In the genomic region with DNA sequence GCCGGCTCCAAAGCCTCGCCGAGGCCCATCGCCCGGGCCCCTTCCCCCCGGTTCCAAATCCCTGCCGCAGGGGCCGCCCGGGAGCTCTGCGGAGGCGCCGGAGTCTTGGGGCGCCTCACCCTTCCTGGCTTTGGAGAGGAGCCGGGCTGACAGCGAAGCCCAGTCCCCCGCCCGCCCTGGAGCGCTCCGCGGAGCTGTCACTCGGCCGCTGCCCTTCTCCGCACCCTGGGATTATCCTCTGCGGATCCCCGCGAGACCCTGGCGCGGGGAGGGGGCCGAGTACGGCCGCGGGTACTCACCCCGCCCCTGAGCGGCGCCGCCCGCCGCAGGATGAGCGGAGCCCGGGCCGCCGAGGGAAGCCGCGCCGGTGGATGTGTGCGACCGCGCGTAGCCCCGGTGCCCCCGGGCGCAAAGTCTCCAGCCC, we compare ENCODE assay signal across 8 cellular contexts. TPM values are rescaled to one million over a fixed set of nuclear protein-coding genes. Genes with fewer than 3 reads are reported as not detected.
DNase-seq lines count a peak whose midpoint lies in the region; ATAC-seq, FAIRE-seq and TF ChIP-seq lines count a peak whose summit lies in the region.

No MANE protein-coding gene starts in this region.

- peaks cover 0 to 5% (median 1%) of the 10 kb centered on the region in 5 donors for H3K36me3 Mint-ChIP-seq in naive thymus-derived CD4-positive, alpha-beta T cell
- H3K36me3 Mint-ChIP-seq in activated CD4-positive, alpha-beta T cell treated with anti-CD3 and anti-CD28 coated beads for 36 hours (ENCODE audit: low read depth), result no peaks in the 10 kb centered on the region

- H3K79me2 ChIP-seq in fibroblast of lung (ENCODE audit: control insufficient read depth, insufficient read depth, low read length), result no peaks in the 10 kb centered on the region

- H3K27me3 ChIP-seq in fibroblast of lung (ENCODE audit: control insufficient read depth, insufficient read depth, low read length) (peaks cover 19% of the 10 kb centered on the region), pancreas (peaks cover 0 to 13% (median 3%) of the 10 kb centered on the region in 4 donors)
- H3K27me3 ChIP-seq in naive thymus-derived CD4-positive, alpha-beta T cell (ENCODE audit: control insufficient read depth in 2 of 2, insufficient read depth in 2 of 2, low read length in 2 of 2), result peaks cover 0 to 3% of the 10 kb centered on the region in 2 donors

- peak; percentile 10 for DNase-seq in GM12892 (ENCODE audit: insufficient read length)
- DNase-seq in NCI-H345 (lab: John Stamatoyannopoulos, UW), result peak; percentile 58
- DNase-seq in fibroblast of lung (ENCODE audit: low read depth in 2 of 2), result peak; percentile 1 to 19
- DNase-seq in pancreas, result peak in 2 of 6 donors; percentile 62 to 63
- no peak for DNase-seq in naive thymus-derived CD4-positive, alpha-beta T cell
- DNase-seq in NCI-H1105 (lab: John Stamatoyannopoulos, UW), result no peak
- no peak for DNase-seq in activated CD4-positive, alpha-beta T cell treated with anti-CD3 and anti-CD28 coated beads for 36 hours

- peaks cover 0 to 23% (median 12%) of the 10 kb centered on the region in 11 donors for H3K9me3 Mint-ChIP-seq in naive thymus-derived CD4-positive, alpha-beta T cell
- no peaks in the 10 kb centered on the region for H3K9me3 Mint-ChIP-seq in activated CD4-positive, alpha-beta T cell treated with anti-CD3 and anti-CD28 coated beads for 36 hours (ENCODE audit: low read depth)

- H3K4me2 ChIP-seq in fibroblast of lung (ENCODE audit: extremely low read depth, insufficient read depth, low read length), result peak overlapping the region; percentile 25

- FAIRE-seq in GM12892 (lab: Jason Lieb, UNC) (no peak), pancreas (lab: Jason Lieb, UNC) (no peak)

- H3K27ac ChIP-seq in fibroblast of lung (ENCODE audit: insufficient read depth, low read length), result no peak overlapping the region
- H3K27ac ChIP-seq in pancreas, result no peak overlapping the region
- no peak overlapping the region for H3K27ac ChIP-seq in naive thymus-derived CD4-positive, alpha-beta T cell (ENCODE audit: low read depth, low read length)

- peaks cover 0 to 12% (median 0%) of the 10 kb centered on the region in 7 donors for H3K4me1 Mint-ChIP-seq in naive thymus-derived CD4-positive, alpha-beta T cell
- H3K4me1 Mint-ChIP-seq in activated CD4-positive, alpha-beta T cell treated with anti-CD3 and anti-CD28 coated beads for 36 hours, result peaks cover 2% of the 10 kb centered on the region

- H3K4me1 ChIP-seq in fibroblast of lung (ENCODE audit: control insufficient read depth, extremely low read depth, insufficient read depth, low read length), result no peaks in the 10 kb centered on the region
- H3K4me1 ChIP-seq in pancreas, result no peaks in the 10 kb centered on the region
- H3K4me1 ChIP-seq in naive thymus-derived CD4-positive, alpha-beta T cell (ENCODE audit: control insufficient read depth in 2 of 2, insufficient read depth in 2 of 2, low read length in 2 of 2), result no peaks in the 10 kb centered on the region

- H3K27ac Mint-ChIP-seq in naive thymus-derived CD4-positive, alpha-beta T cell, result no peak overlapping the region
- H3K27ac Mint-ChIP-seq in activated CD4-positive, alpha-beta T cell treated with anti-CD3 and anti-CD28 coated beads for 36 hours, result no peak overlapping the region

- H4K20me1 ChIP-seq in fibroblast of lung (ENCODE audit: control insufficient read depth, extremely low read depth, insufficient read depth, low read length), result no peaks in the 10 kb centered on the region

- CTCF ChIA-PET in naive thymus-derived CD4-positive, alpha-beta T cell (lab: Charles Lee), result no interaction called here
- CTCF ChIA-PET in activated CD4-positive, alpha-beta T cell treated with anti-CD3 and anti-CD28 coated beads for 36 hours (lab: Charles Lee), result no interaction called here

- H3K36me3 ChIP-seq in fibroblast of lung (ENCODE audit: control insufficient read depth, insufficient read depth, low read length), result no peaks in the 10 kb centered on the region
- H3K36me3 ChIP-seq in pancreas, result no peaks in the 10 kb centered on the region
- no peaks in the 10 kb centered on the region for H3K36me3 ChIP-seq in naive thymus-derived CD4-positive, alpha-beta T cell (ENCODE audit: control insufficient read depth in 2 of 3, insufficient read depth in 3 of 3, low read length in 3 of 3)

- POLR2A ChIA-PET in naive thymus-derived CD4-positive, alpha-beta T cell (lab: Charles Lee), result no interaction called here
- POLR2A ChIA-PET in activated CD4-positive, alpha-beta T cell treated with anti-CD3 and anti-CD28 coated beads for 36 hours (lab: Charles Lee), result no interaction called here

- H3K4me3 ChIP-seq in fibroblast of lung (replicated peaks in 1 of 4; ENCODE audit: control extremely low read depth in 1 of 4, insufficient read depth in 1 of 4, low read depth in 3 of 4, low read length in 4 of 4) (peak overlapping the region in 2 of 4 experiments; percentile 43 to 44), pancreas (peak overlapping the region; percentile 27 to 53 (median 36))
- H3K4me3 ChIP-seq in naive thymus-derived CD4-positive, alpha-beta T cell (ENCODE audit: low read length), result no peak overlapping the region

- no peaks in the 10 kb centered on the region for H3K9me3 ChIP-seq in fibroblast of lung (ENCODE audit: control insufficient read depth, insufficient read depth, low read depth, low read length)
- no peaks in the 10 kb centered on the region for H3K9me3 ChIP-seq in pancreas
- H3K9me3 ChIP-seq in naive thymus-derived CD4-positive, alpha-beta T cell (ENCODE audit: control insufficient read depth in 2 of 3, low read length in 3 of 3), result no peaks in the 10 kb centered on the region

- ATAC-seq in pancreas (peak; percentile 40 to 69 (median 62)), GM21825 (IDR thresholded peaks at IDR 0.05; ENCODE audit: unreplicated experiment) (no peak)
- ATAC-seq in naive thymus-derived CD4-positive, alpha-beta T cell, result no peak
- ATAC-seq in activated CD4-positive, alpha-beta T cell treated with anti-CD3 and anti-CD28 coated beads for 36 hours, result no peak

- TF ChIP-seq CTCF in fibroblast of lung (conservative IDR thresholded peaks at IDR 0.05 in 1 of 2, IDR thresholded peaks at IDR 0.05 in 1 of 2; ENCODE audit: low read depth in 1 of 2, low read length in 2 of 2) (no peak), pancreas (IDR thresholded peaks at IDR 0.05) (no peak)

- no peak overlapping the region for H3K9ac ChIP-seq in fibroblast of lung (ENCODE audit: insufficient read depth, low read length)

- intact Hi-C loops in pancreas (cut with DNase I), result no loop called here
- intact Hi-C loops in naive thymus-derived CD4-positive, alpha-beta T cell (cut with micrococcal nuclease), result no loop called here
- intact Hi-C loops in activated CD4-positive, alpha-beta T cell treated with anti-CD3 and anti-CD28 coated beads for 36 hours (cut with DNase I, micrococcal nuclease), result loop anchor here in 1 of 2 experiments (10.0 kb wide), 1 partner anchor 1056 kb away; a partner anchor contains a TSS

- H3K27me3 Mint-ChIP-seq in naive thymus-derived CD4-positive, alpha-beta T cell, result peaks cover 43 to 59% (median 55%) of the 10 kb centered on the region in 5 donors
- peaks cover 33% of the 10 kb centered on the region for H3K27me3 Mint-ChIP-seq in activated CD4-positive, alpha-beta T cell treated with anti-CD3 and anti-CD28 coated beads for 36 hours

- no peak overlapping the region for H2AFZ ChIP-seq in fibroblast of lung (ENCODE audit: low read length)

- 1% methylated on average over 42 to 52 of the region's 52 CpGs for WGBS in pancreas, 2 donors

- TF ChIP-seq POLR2A in GM12892 (IDR thresholded peaks at IDR 0.05; ENCODE audit: low read depth, low read length), result no peak

- H3K4me3 Mint-ChIP-seq in naive thymus-derived CD4-positive, alpha-beta T cell, result peak overlapping the region in 1 of 10 donors; percentile 34
- no peak overlapping the region for H3K4me3 Mint-ChIP-seq in activated CD4-positive, alpha-beta T cell treated with anti-CD3 and anti-CD28 coated beads for 36 hours

RNA-seq across cellular contexts. Expression of a gene that starts 0.3 kb away (rescaled TPM):
- polyA plus RNA-seq in GM12892 (2012; ENCODE audit: missing spikeins), result not detected
- total RNA-seq in fibroblast of lung (under 0.01 and 0.17 TPM in 2 replicates), pancreas (1 to 10 TPM in 3 of 6 donors, under 1 TPM in 3; 0.51 to 2.3 (median 1.3) TPM)
- polyA plus RNA-seq in fibroblast of lung (0.02 TPM in 2 replicates), pancreas (1 to 10 TPM; 1.9 to 8.8 TPM)
- not detected in 2 replicates for polyA plus RNA-seq in fibroblast of lung (2012)
- not detected in 2 replicates for polyA minus RNA-seq in fibroblast of lung (ENCODE audit: low replicate concordance)
- total RNA-seq in naive thymus-derived CD4-positive, alpha-beta T cell, result not detected
- not detected for polyA plus RNA-seq in naive thymus-derived CD4-positive, alpha-beta T cell
- total RNA-seq in activated CD4-positive, alpha-beta T cell treated with anti-CD3 and anti-CD28 coated beads for 36 hours, result not detected

Comparison
In these comparisons a context has a peak if more than half of its experiments do, and no peak if none do; other contexts are left out.
1. DNase-seq: peak in GM12892 (single experiment), NCI-H345 (single experiment) and fibroblast of lung (2 of 2); none in naive thymus-derived CD4-positive, alpha-beta T cell (0 of 9), NCI-H1105 (single experiment) and activated CD4-positive, alpha-beta T cell treated with anti-CD3 and anti-CD28 coated beads for 36 hours (single experiment).
2. ATAC-seq: peak in pancreas (4 of 4); none in naive thymus-derived CD4-positive, alpha-beta T cell (single experiment), GM21825 (single experiment) and activated CD4-positive, alpha-beta T cell treated with anti-CD3 and anti-CD28 coated beads for 36 hours (single experiment).